In the genomic region with DNA sequence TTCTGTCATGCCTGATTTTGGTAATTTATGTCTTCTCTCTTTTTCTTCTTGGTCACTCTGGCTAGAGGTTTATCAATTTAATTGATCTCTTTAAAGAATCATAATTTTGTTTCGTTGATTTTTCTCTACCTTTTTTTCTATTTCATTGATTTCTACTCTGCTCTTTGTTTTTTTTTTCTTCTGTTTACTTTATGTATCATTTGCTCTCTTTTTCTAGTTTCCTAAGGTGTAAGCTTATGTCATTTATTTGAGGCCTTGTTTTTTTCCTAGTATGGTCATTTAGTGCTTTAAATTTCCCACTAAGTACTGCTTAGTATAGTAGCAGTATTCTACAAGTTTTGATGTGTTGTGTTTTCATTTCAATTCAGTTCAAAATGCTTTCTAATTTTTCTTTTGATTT, we compare ENCODE assay signal across 33 cellular contexts.
"Had no signal": no experiment of that assay in that cellular context is flagged by ENCODE, and none has a peak within 500 bp of the region (broad histone marks: within the 10 kb centered on the region; RNA-seq: fewer than 3 reads in every experiment).

No MANE protein-coding gene starts in this region.

- FAIRE-seq: astrocyte, TTC549 had no signal

- H3K36me3 ChIP-seq: adrenal gland, brain microvascular endothelial cell, breast epithelium had no signal

- H3K9me3 ChIP-seq: adrenal gland, body of pancreas, breast epithelium had no signal

- ATAC-seq: activated CD8-positive, alpha-beta T cell treated with anti-CD3 and anti-CD28 coated beads for 36 hours; activated naive CD4-positive, alpha-beta T cell treated with anti-CD3 and anti-CD28 coated beads, Interleukin-2, amount 50 U/mL, for 72 hours; activated T-cell treated with anti-CD3 and anti-CD28 coated beads, Interleukin-2, amount 50 U/mL, for 4 hours; activated T-helper 17 cell treated with anti-CD3 and anti-CD28 coated beads, Interleukin-2, amount 50 U/mL, for 72 hours; body of pancreas had no signal

- H3K27ac ChIP-seq: adrenal gland, body of pancreas, brain microvascular endothelial cell, breast epithelium, VCaP had no signal

- H3K4me1 ChIP-seq: adrenal gland, body of pancreas, breast epithelium had no signal

- H3K27me3 ChIP-seq: adrenal gland, body of pancreas, brain microvascular endothelial cell, breast epithelium had no signal

- DNase-seq: activated B cell treated with CpG ODN at 0.5 μM for 24 hours; activated CD4-positive, alpha-beta memory T cell treated with anti-CD3 and anti-CD28 coated beads for 36 hours; activated CD4-positive, alpha-beta T cell treated with anti-CD3 and anti-CD28 coated beads for 4 hours; activated CD4-positive, alpha-beta T cell treated with anti-CD3 and anti-CD28 coated beads, Interleukin-2, amount 10 ng/mL, durations not matched to agents 24 days and 14 days; activated CD4-positive, alpha-beta T cell treated with anti-CD3 and anti-CD28 coated beads, Interleukin-2, amount 50 U/mL, for 1 hour; activated CD4-positive, alpha-beta T cell treated with anti-CD3 and anti-CD28 coated beads, Interleukin-2, amount 50 U/mL, for 4 hours; activated CD4-positive, CD25-positive, alpha-beta regulatory T cell treated with anti-CD3 and anti-CD28 coated beads, Interleukin-2, amount 50 U/mL, for 72 hours; activated CD8-positive, alpha-beta memory T cell treated with anti-CD3 and anti-CD28 coated beads, Interleukin-2, amount 50 U/mL, for 4 hours; activated CD8-positive, alpha-beta T cell treated with anti-CD3 and anti-CD28 coated beads for 36 hours; activated effector memory CD4-positive, alpha-beta T cell treated with anti-CD3 and anti-CD28 coated beads, Interleukin-2, amount 50 U/mL, for 16 hours; activated gamma-delta T cell treated with Interleukin-2 at 50 U/mL for 16 hours; activated naive CD4-positive, alpha-beta T cell; activated naive CD4-positive, alpha-beta T cell treated with anti-CD3 and anti-CD28 coated beads for 36 hours; activated naive CD4-positive, alpha-beta T cell treated with anti-CD3 and anti-CD28 coated beads, Interleukin-2, amount 50 U/mL, for 16 hours; activated naive CD8-positive, alpha-beta T cell treated with anti-CD3 and anti-CD28 coated beads for 36 hours; activated T-cell treated with anti-CD3 and anti-CD28 coated beads for 4 hours; activated T-cell treated with anti-CD3 and anti-CD28 coated beads, Interleukin-2, amount 50 U/mL, for 1 hour; activated T-cell treated with anti-CD3 and anti-CD28 coated beads, Interleukin-2, amount 50 U/mL, for 4 hours; adrenal gland; amniotic stem cell; aorta; body of pancreas; brain microvascular endothelial cell; central memory CD4-positive, alpha-beta T cell; T-helper 1 cell; T-helper 2 cell; T-helper 9 cell had no signal

- H3K4me3 ChIP-seq: adrenal gland, body of pancreas, breast epithelium had no signal
